8 cellular contexts compared by ENCODE assay signal in genomic region chr11:85682330-85683305, GRCh38. TPM values are rescaled to one million over a fixed set of nuclear protein-coding genes. Genes with fewer than 3 reads are reported as not detected.
A peak's percentile ranks its signal among the peaks of the same experiment; 100 is the strongest.
DNase-seq lines count a peak whose midpoint lies in the region; ATAC-seq and TF ChIP-seq lines count a peak whose summit lies in the region.

No MANE protein-coding gene starts in this region.

- no peak for TF ChIP-seq CTCF in AG04450 (IDR thresholded peaks at IDR 0.05; ENCODE audit: low read depth, low read length)

- DNase-seq in AG04450 (ENCODE audit: low read depth, low spot score), result peak; percentile 32
- peak; percentile 5 for DNase-seq in activated CD4-positive, CD25-positive, alpha-beta regulatory T cell treated with anti-CD3 and anti-CD28 coated beads, Interleukin-2, amount 50 U/mL, for 16 hours (ENCODE audit: low read depth, low spot score)
- DNase-seq in central memory CD4-positive, alpha-beta T cell, result peak; percentile 21
- peak; percentile 90 for DNase-seq in mesenteric fat pad (ENCODE audit: low spot score)
- peak; percentile 61 to 68 for DNase-seq in stimulated activated CD8-positive, alpha-beta memory T cell treated with anti-CD3 and anti-CD28 coated beads, Interleukin-2, amount 100 ng/mL, for 48 hours (ENCODE audit: low read depth in 2 of 2)
- no peak for DNase-seq in amniotic stem cell (lab: John Stamatoyannopoulos, UW)

- no peak overlapping the region for H3K27ac ChIP-seq in AG04450 (ENCODE audit: low read depth, low read length)

- H3K9me3 ChIP-seq in AG04450 (ENCODE audit: control insufficient read depth, insufficient read depth, low read length), result no peaks in the 10 kb centered on the region

- ATAC-seq in GM19328 (IDR thresholded peaks at IDR 0.05; ENCODE audit: unreplicated experiment) (peak; percentile 90), HG03558 (IDR thresholded peaks at IDR 0.05; ENCODE audit: extremely low read depth, unreplicated experiment) (peak; percentile 53)

- H3K4me3 ChIP-seq in AG04450 (ENCODE audit: low read depth, low read length), result peak overlapping the region; percentile 70

- no peaks in the 10 kb centered on the region for H3K27me3 ChIP-seq in AG04450 (ENCODE audit: control insufficient read depth, insufficient read depth, low read length)

- CTCF ChIA-PET in AG04450 (lab: Charles Lee), result interaction anchor here (0.6 kb wide), 1 partner anchor 146 kb away, joined by 3 read pairs; no protein-coding TSS in a partner anchor

- POLR2A ChIA-PET in AG04450 (lab: Yijun Ruan, JAX), result interaction anchor here (1.0 kb wide), 1 partner anchor 18 kb away, joined by 3 read pairs; the partner anchor contains the start of gene CREBZF

RNA-seq across cellular contexts. Expression of gene CCDC89, which starts 3.4 kb away (rescaled TPM):
- polyA plus RNA-seq in AG04450 (2011; rRNA removed), result 2.5 and 2.7 TPM in 2 replicates
- polyA minus RNA-seq in AG04450 (2011; rRNA and poly(A)+ RNA removed), result 6.3 and 7.2 TPM in 2 replicates
- 0.84 TPM for total RNA-seq in mesenteric fat pad

RNA-seq across cellular contexts. Expression of gene CREBZF, which starts 17.7 kb away (rescaled TPM):
- polyA plus RNA-seq in AG04450 (2011; rRNA removed), result 19.3 and 25.0 TPM in 2 replicates
- polyA minus RNA-seq in AG04450 (2011; rRNA and poly(A)+ RNA removed), result 15.3 and 17.0 TPM in 2 replicates
- total RNA-seq in mesenteric fat pad, result 25.1 TPM

RNA-seq across cellular contexts. Expression of gene TMEM126A, which starts 34.9 kb away (rescaled TPM):
- polyA plus RNA-seq in AG04450 (2011; rRNA removed), result 65.2 and 104 TPM in 2 replicates
- polyA minus RNA-seq in AG04450 (2011; rRNA and poly(A)+ RNA removed), result 7.6 and 16.1 TPM in 2 replicates
- total RNA-seq in mesenteric fat pad, result 36.6 TPM

RNA-seq across cellular contexts. Expression of gene TMEM126B, which starts 54.2 kb away (rescaled TPM):
- polyA plus RNA-seq in AG04450 (2011; rRNA removed), result 59.0 and 86.2 TPM in 2 replicates
- 10.0 and 15.1 TPM in 2 replicates for polyA minus RNA-seq in AG04450 (2011; rRNA and poly(A)+ RNA removed)
- total RNA-seq in mesenteric fat pad, result 44.5 TPM

RNA-seq across cellular contexts. Expression of gene DLG2, which starts 55.5 kb away (rescaled TPM):
- 0.68 and 0.72 TPM in 2 replicates for polyA plus RNA-seq in AG04450 (2011; rRNA removed)
- 2.0 and 3.3 TPM in 2 replicates for polyA minus RNA-seq in AG04450 (2011; rRNA and poly(A)+ RNA removed)
- total RNA-seq in mesenteric fat pad, result 2.8 TPM
